ENCODE assay signal across 23 cellular contexts in genomic region chr6:105839266-105839665, GRCh38.
A peak's percentile ranks its signal among the peaks of the same experiment; 100 is the strongest.
DNase-seq lines count a peak whose midpoint lies in the region; TF ChIP-seq lines count a peak whose summit lies in the region.
"Had no signal": no experiment of that assay in that cellular context is flagged by ENCODE, and none has a peak within 500 bp of the region (broad histone marks: within the 10 kb centered on the region; RNA-seq: fewer than 3 reads in every experiment).

No MANE protein-coding gene starts in this region.

- DNase-seq in AG09309 (ENCODE audit: low read depth), result peak; percentile 11
- DNase-seq in GM03348 (ENCODE audit: low spot score), result peak; percentile 36
- DNase-seq in RPMI7951 (ENCODE audit: low read depth), result peak; percentile 16
- DNase-seq in fibroblast of mammary gland (ENCODE audit: low read depth), result peak; percentile 59
- no peak for DNase-seq in epidermal melanocyte (ENCODE audit: insufficient read length, low spot score)
- DNase-seq in DMS153 (lab: John Stamatoyannopoulos, UW), result no peak
- no peak for DNase-seq in NCI-H146 (lab: John Stamatoyannopoulos, UW)
- no peak for DNase-seq in Ammon's horn (ENCODE audit: low spot score)
- DNase-seq: BE2C; CD8-positive, alpha-beta memory T cell; DMS 273 treated with DMSO at 0.1 percent for 48 hours; GOT3; Karpas-422; MV-4-11; NCI-H1105 treated with DMSO at 0.1 percent for 48 hours; NCI-H1694; NCI-H2029 treated with DMSO at 0.1 percent for 48 hours; NCI-H446 treated with DMSO at 0.1 percent for 48 hours; NCI-H526 treated with DMSO at 0.1 percent for 48 hours; SHP77; SW 1271 had no signal

- H3K4me3 ChIP-seq in AG09309 (ENCODE audit: control insufficient read depth, low read depth, low read length) (no peak overlapping the region), fibroblast of mammary gland (ENCODE audit: control insufficient read depth, low read depth, low read length) (no peak overlapping the region)
- H3K4me3 ChIP-seq: GM12878, HAP-1 had no signal

- TF ChIP-seq CTCF in AG09309 (IDR thresholded peaks at IDR 0.05; ENCODE audit: control insufficient read depth, insufficient read depth, low read depth, low read length, missing control alignments) (no peak), fibroblast of mammary gland (conservative IDR thresholded peaks at IDR 0.05; ENCODE audit: control insufficient read depth, insufficient read depth, low read depth, low read length) (no peak)

Comparison
In these comparisons a context has a peak if more than half of its experiments do, and no peak if none do; other contexts are left out.
1. DNase-seq: peak in AG09309 (single experiment), GM03348 (single experiment), RPMI7951 (single experiment) and fibroblast of mammary gland (single experiment); none in epidermal melanocyte (single experiment), DMS153 (single experiment), NCI-H146 (single experiment) and Ammon's horn (single experiment).